31 cellular contexts compared by ENCODE assay signal in the genomic region with DNA sequence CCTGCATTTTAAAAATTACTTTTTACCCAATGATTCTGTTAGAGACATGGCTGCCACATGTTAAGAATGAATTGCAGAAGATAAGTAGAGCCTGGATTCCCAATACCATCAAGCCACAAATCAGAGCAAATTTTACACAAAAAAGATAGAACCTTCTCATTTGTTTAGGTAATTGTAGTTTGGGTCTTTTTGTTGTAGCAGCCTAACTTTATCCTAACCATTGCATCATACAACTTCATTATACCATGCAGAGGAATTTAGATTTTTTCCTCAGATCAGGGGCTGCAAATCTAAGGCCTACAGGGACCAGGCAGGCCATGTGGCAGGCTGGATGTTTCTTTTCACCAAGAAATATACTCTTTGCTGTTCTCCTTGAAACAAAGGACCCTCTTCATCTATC. TPM values are rescaled to one million over a fixed set of nuclear protein-coding genes. Genes with fewer than 3 reads are reported as not detected.
"Had no signal": no experiment of that assay in that cellular context is flagged by ENCODE, and none has a peak within 500 bp of the region (broad histone marks: within the 10 kb centered on the region; RNA-seq: fewer than 3 reads in every experiment).

No MANE protein-coding gene starts in this region.

- DNase-seq: stimulated activated CD4-positive, alpha-beta T cell treated with anti-CD3 and anti-CD28 coated beads, Interleukin-2, amount 100 ng/mL, for 48 hours; stimulated activated CD4-positive, alpha-beta T cell treated with anti-CD3 and anti-CD28 coated beads, Interleukin-4, amount 100 ng/mL, for 1 hour; stimulated activated CD4-positive, alpha-beta T cell treated with anti-CD3 and anti-CD28 coated beads, Interleukin-4, amount 100 ng/mL, for 24 hours; stimulated activated CD4-positive, alpha-beta T cell treated with anti-CD3 and anti-CD28 coated beads, Interleukin-4, amount 100 ng/mL, for 4 hours; stimulated activated CD8-positive, alpha-beta memory T cell treated with anti-CD3 and anti-CD28 coated beads, Interleukin-4, amount 100 ng/mL, for 48 hours; stimulated activated naive B cell treated with anti-CD40 and anti-IgM and Interleukin-4, amounts not matched to agents 10 μg/mL and 1 μg/mL and 100 μg/mL, for 72 hours; stimulated activated naive CD4-positive, alpha-beta T cell; stimulated activated naive CD4-positive, alpha-beta T cell treated with Interleukin-2 at 50 U/mL for 16 hours; stimulated activated naive CD8-positive, alpha-beta T cell treated with anti-CD3 and anti-CD28 coated beads, Interleukin-15, amount 100 ng/mL, for 72 hours; stimulated activated naive CD8-positive, alpha-beta T cell treated with anti-CD3 and anti-CD28 coated beads, Interleukin-15, Interleukin-2, amounts not matched to agents 100 U/mL and 50 U/mL, for 24 hours; stomach; substantia nigra; testis; thyroid gland; tibial artery; transverse colon; trophoblast cell; upper lobe of left lung; upper lobe of right lung; uterus had no signal

- H3K27ac ChIP-seq: stomach, suprapubic skin, testis, thoracic aorta, thyroid gland, tibial artery, tibial nerve, transverse colon, upper lobe of left lung, upper lobe of right lung, uterus, vagina had no signal

- H3K36me3 ChIP-seq: stomach, suprapubic skin, thoracic aorta, thyroid gland, tibial nerve, transverse colon, upper lobe of left lung, upper lobe of right lung, uterus, vagina had no signal

- H3K4me3 ChIP-seq: stomach, suprapubic skin, testis, thoracic aorta, thyroid gland, tibial artery, tibial nerve, transverse colon, upper lobe of left lung, upper lobe of right lung, uterus, vagina had no signal

- H3K4me1 ChIP-seq: testis, thyroid gland, transverse colon, upper lobe of left lung, upper lobe of right lung, uterus, vagina had no signal

- H3K9me3 ChIP-seq: suprapubic skin, testis, thyroid gland, upper lobe of right lung, uterus, vagina had no signal

- H3K27me3 ChIP-seq: testis, thyroid gland, vagina had no signal

- FAIRE-seq: urothelium cell line had no signal

- ATAC-seq: stimulated activated effector memory CD8-positive, alpha-beta T cell treated with anti-CD3 and anti-CD28 coated beads, Interleukin-12 subunit alpha, Interleukin-12 subunit beta, amount 100 ng/mL, for 72 hours; stimulated activated memory B cell treated with anti-CD40 and anti-IgM and Interleukin-4, amounts not matched to agents 10 μg/mL and 1 μg/mL and 100 μg/mL, for 72 hours; stimulated activated naive B cell treated with anti-CD40 and anti-IgM and Interleukin-4, amounts not matched to agents 10 μg/mL and 1 μg/mL and 100 μg/mL, for 72 hours; stimulated activated naive CD8-positive, alpha-beta T cell treated with anti-CD3 and anti-CD28 coated beads, Interleukin-15, amount 100 ng/mL, for 72 hours; stimulated activated naive CD8-positive, alpha-beta T cell treated with anti-CD3 and anti-CD28 coated beads, Interleukin-15, Interleukin-2, amounts not matched to agents 100 U/mL and 50 U/mL, for 24 hours; upper lobe of right lung had no signal

RNA-seq across cellular contexts. Expression of a gene that starts 34.6 kb away (rescaled TPM):
- total RNA-seq: stomach, subcutaneous adipose tissue, suprapubic skin, temporal lobe, thoracic aorta, thyroid gland, tibial nerve, transverse colon, upper lobe of left lung, upper lobe of right lung, ureter, urinary bladder, uterus, vagina had no signal
- polyA plus RNA-seq: urinary bladder had no signal
